1 cellular context compared by ENCODE assay signal in genomic region chr12:108838194-108839010, GRCh38.
TF ChIP-seq lines count a peak whose summit lies in the region.

No MANE protein-coding gene starts in this region.

TF ChIP-seq in HEK293, 187 proteins besides CTCF, POLR2A, EP300 and RAD21 (continued from another document and continues in another):
- TF ChIP-seq ZNF341 (tag by site-specific recombination; IDR thresholded peaks at IDR 0.05; ENCODE audit: low read depth) (peak; percentile 74), ZNF155 (tag by site-specific recombination; IDR thresholded peaks at IDR 0.05) (no peak), ZNF843 (tag by site-specific recombination; IDR thresholded peaks at IDR 0.05) (peak; percentile 52; the same call in 1 of the 2 replicates), TRIM28 (IDR thresholded peaks at IDR 0.05; ENCODE audit: borderline replicate concordance, low read length) (peak; percentile 49; the same call in 1 of the 2 replicates), ZNF175 (tag by site-specific recombination; IDR thresholded peaks at IDR 0.05) (no peak), GLIS2 (tag by site-specific recombination; IDR thresholded peaks at IDR 0.05) (peak; percentile 68), ZNF239 (tag by site-specific recombination; IDR thresholded peaks at IDR 0.05) (no peak), ZNF26 (tag by site-specific recombination; IDR thresholded peaks at IDR 0.05) (no peak), ZNF768 (tag by site-specific recombination; IDR thresholded peaks at IDR 0.05) (no peak; the same call in 1 of the 2 replicates), ZNF785 (tag by site-specific recombination; IDR thresholded peaks at IDR 0.05) (no peak), SP2 (tag by site-specific recombination; IDR thresholded peaks at IDR 0.05) (peak; percentile 35; the same call in 1 of the 2 replicates), FEZF1 (tag by site-specific recombination; IDR thresholded peaks at IDR 0.05) (peak; percentile 36), ZNF404 (tag by site-specific recombination; IDR thresholded peaks at IDR 0.05) (no peak), ZNF571 (tag by site-specific recombination; IDR thresholded peaks at IDR 0.05) (no peak), ZNF398 (tag by site-specific recombination; IDR thresholded peaks at IDR 0.05) (no peak), ZBTB17 (tag by site-specific recombination; IDR thresholded peaks at IDR 0.05) (peak; percentile 93), ZBTB49 (tag by site-specific recombination; IDR thresholded peaks at IDR 0.05; ENCODE audit: low read depth) (no peak), ZNF529 (tag by site-specific recombination; IDR thresholded peaks at IDR 0.05; ENCODE audit: insufficient replicate concordance) (no peak), MYNN (tag by site-specific recombination; IDR thresholded peaks at IDR 0.05; ENCODE audit: borderline replicate concordance) (peak; percentile 93), PRDM4 (tag by site-specific recombination; IDR thresholded peaks at IDR 0.05) (no peak), TCF7L2 (IDR thresholded peaks at IDR 0.05; ENCODE audit: borderline replicate concordance, low read depth, low read length) (no peak), ZNF335 (tag by site-specific recombination; conservative IDR thresholded peaks at IDR 0.05) (no peak), GFI1B (tag by site-specific recombination; IDR thresholded peaks at IDR 0.05) (no peak), ZNF776 (tag by site-specific recombination; IDR thresholded peaks at IDR 0.05; ENCODE audit: borderline replicate concordance) (no peak), ZNF423 (tag by site-specific recombination; IDR thresholded peaks at IDR 0.05) (no peak), YY2 (tag by site-specific recombination; IDR thresholded peaks at IDR 0.05) (no peak), MEIS1 (CRISPR knock-in tag; IDR thresholded peaks at IDR 0.05; ENCODE audit: borderline replicate concordance) (no peak), ZNF707 (tag by site-specific recombination; IDR thresholded peaks at IDR 0.05) (no peak), ZNF302 (tag by site-specific recombination; IDR thresholded peaks at IDR 0.05; ENCODE audit: low read depth) (no peak), ZNF510 (tag by site-specific recombination; IDR thresholded peaks at IDR 0.05; ENCODE audit: insufficient replicate concordance) (no peak), ZFP37 (tag by site-specific recombination; IDR thresholded peaks at IDR 0.05) (peak; percentile 94), YY1 (tag by site-specific recombination; IDR thresholded peaks at IDR 0.05) (no peak), ZNF350 (tag by site-specific recombination; IDR thresholded peaks at IDR 0.05) (no peak), ZSCAN4 (tag by site-specific recombination; IDR thresholded peaks at IDR 0.05) (no peak), ZNF654 (tag by site-specific recombination; IDR thresholded peaks at IDR 0.05; ENCODE audit: low read depth) (no peak), ZBTB11 (tag by site-specific recombination; conservative IDR thresholded peaks at IDR 0.05; ENCODE audit: low read depth) (no peak), ZNF623 (tag by site-specific recombination; IDR thresholded peaks at IDR 0.05) (0 out of 2 replicates have a peak, but pooled peaks have one; percentile 12), ZNF626 (tag by site-specific recombination; IDR thresholded peaks at IDR 0.05) (no peak), ZFP69B (tag by site-specific recombination; IDR thresholded peaks at IDR 0.05) (peak; percentile 60; the same call in 1 of the 2 replicates), HIC1 (tag by site-specific recombination; IDR thresholded peaks at IDR 0.05) (peak; percentile 79), ZNF214 (tag by site-specific recombination; IDR thresholded peaks at IDR 0.05; ENCODE audit: borderline replicate concordance) (no peak), ZNF639 (tag by site-specific recombination; IDR thresholded peaks at IDR 0.05) (peak; percentile 83), ZNF521 (tag by site-specific recombination; IDR thresholded peaks at IDR 0.05) (no peak), ZNF157 (tag by site-specific recombination; IDR thresholded peaks at IDR 0.05) (no peak), ZNF621 (tag by site-specific recombination; IDR thresholded peaks at IDR 0.05) (no peak), REPIN1 (tag by site-specific recombination; IDR thresholded peaks at IDR 0.05; ENCODE audit: low read depth) (no peak), ZNF24 (tag by site-specific recombination; IDR thresholded peaks at IDR 0.05) (peak; percentile 83), ZNF140 (tag by site-specific recombination; IDR thresholded peaks at IDR 0.05) (no peak), ZNF747 (tag by site-specific recombination; IDR thresholded peaks at IDR 0.05) (no peak), ZNF169 (tag by site-specific recombination; IDR thresholded peaks at IDR 0.05) (no peak), ZNF19 (tag by site-specific recombination; IDR thresholded peaks at IDR 0.05; ENCODE audit: low read depth) (no peak), ZNF629 (tag by site-specific recombination; IDR thresholded peaks at IDR 0.05) (peak; percentile 94), SCRT2 (tag by site-specific recombination; IDR thresholded peaks at IDR 0.05) (no peak), ZNF248 (tag by site-specific recombination; IDR thresholded peaks at IDR 0.05) (no peak), ZNF311 (tag by site-specific recombination; IDR thresholded peaks at IDR 0.05; ENCODE audit: borderline replicate concordance) (no peak)
